16 cellular contexts compared by ENCODE assay signal in the genomic region with DNA sequence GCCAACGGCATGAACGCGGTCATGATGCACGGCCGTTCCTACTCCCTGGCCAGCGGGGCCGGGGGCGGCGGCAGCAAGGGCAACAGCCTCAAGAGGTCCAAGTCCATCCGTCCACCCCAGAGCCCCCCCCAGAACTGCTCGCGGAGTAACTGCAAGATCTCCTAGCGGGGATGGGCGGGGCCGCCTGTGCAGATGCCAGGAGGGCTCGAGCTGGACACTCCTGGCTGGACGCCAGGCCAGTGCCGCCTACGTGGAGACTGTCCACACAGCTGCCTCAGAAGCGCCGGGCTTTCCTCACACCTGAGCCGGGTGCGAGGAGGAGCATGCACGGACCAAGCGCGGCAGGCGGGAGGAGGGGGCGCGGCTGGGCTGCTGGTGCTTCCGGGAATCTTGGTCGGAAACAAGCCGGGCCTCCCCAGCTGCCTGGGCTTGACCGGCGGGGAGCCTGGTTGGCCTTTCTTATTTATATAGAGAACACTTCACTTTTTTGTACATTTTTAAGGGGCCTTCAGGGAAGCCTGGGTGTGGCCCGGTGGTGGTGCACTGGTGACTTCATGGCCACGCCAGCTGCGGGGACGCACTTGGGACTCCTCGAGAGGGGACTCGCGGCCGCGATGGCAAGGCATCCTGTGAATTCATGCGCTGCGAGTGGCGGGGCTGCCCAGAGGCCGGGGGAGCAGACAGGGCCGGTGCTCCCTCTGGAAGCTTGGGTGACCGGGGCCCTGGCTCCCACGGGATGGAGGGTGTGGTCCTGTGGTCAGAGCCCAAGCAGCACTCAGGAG. TPM values are rescaled to one million over a fixed set of nuclear protein-coding genes. Genes with fewer than 3 reads are reported as not detected.
DNase-seq lines count a peak whose midpoint lies in the region; ATAC-seq and TF ChIP-seq lines count a peak whose summit lies in the region.
"Had no signal": no experiment of that assay in that cellular context is flagged by ENCODE, and none has a peak within 500 bp of the region (broad histone marks: within the 10 kb centered on the region; RNA-seq: fewer than 3 reads in every experiment).

No MANE protein-coding gene starts in this region.

- no peak overlapping the region for H3K4me3 Mint-ChIP-seq in CD14-positive monocyte
- H3K4me3 Mint-ChIP-seq: activated CD4-positive, alpha-beta memory T cell treated with anti-CD3 and anti-CD28 coated beads, Interleukin-2, amount 10 ng/mL, durations not matched to agents 7 days and 5 days; T-helper 1 cell treated with Interleukin-12 subunit alpha and Interleukin-12 subunit beta and Interleukin-4 antibody, amounts not matched to agents 30 μg/mL and 1 μg/mL, for 36 hours had no signal

- H2AK5ac ChIP-seq in mesendoderm (ENCODE audit: low read length), result no peak overlapping the region

- TF ChIP-seq POLR2A in ovary (IDR thresholded peaks at IDR 0.05), result no peak

- H3K23ac ChIP-seq in mesendoderm (ENCODE audit: low read length), result no peak overlapping the region

- H3K9me3 ChIP-seq in MG63, result no peaks in the 10 kb centered on the region
- no peaks in the 10 kb centered on the region for H3K9me3 ChIP-seq in fibroblast of lung (ENCODE audit: control insufficient read depth, insufficient read depth, low read depth, low read length)
- H3K9me3 ChIP-seq in ovary, result no peaks in the 10 kb centered on the region
- H3K9me3 ChIP-seq: BLaER1 treated with 17β-estradiol and CSF1 and Interleukin-3, amounts not matched to agents 10 nM and 100 nM had no signal

- no peak for ATAC-seq in HG03039 (IDR thresholded peaks at IDR 0.05; ENCODE audit: unreplicated experiment)

- no peak overlapping the region for H4K5ac ChIP-seq in mesendoderm (ENCODE audit: low read length)

- H4K20me1 ChIP-seq in fibroblast of lung (ENCODE audit: control insufficient read depth, extremely low read depth, insufficient read depth, low read length), result no peaks in the 10 kb centered on the region

- H3K79me2 ChIP-seq in fibroblast of lung (ENCODE audit: control insufficient read depth, insufficient read depth, low read length) (no peaks in the 10 kb centered on the region), mesendoderm (ENCODE audit: control insufficient read depth, insufficient read depth, low read length) (no peaks in the 10 kb centered on the region)

- H3K4me2 ChIP-seq in fibroblast of lung (ENCODE audit: extremely low read depth, insufficient read depth, low read length) (no peak overlapping the region), mesendoderm (ENCODE audit: low read length) (no peak overlapping the region)

- intact Hi-C loops in CD14-positive monocyte (cut with micrococcal nuclease) (no loop called here), ovary (cut with DNase I) (loop anchor here in 1 of 4 donors (5.0 kb wide), 1 partner anchor 35 kb away; the partner anchor contains the start of gene RAB40C)

- H3K18ac ChIP-seq in mesendoderm (ENCODE audit: low read length), result no peak overlapping the region

- peaks cover 2 to 12% (median 5%) of the 10 kb centered on the region in 3 donors for H3K27me3 Mint-ChIP-seq in CD14-positive monocyte (ENCODE audit: low read depth in 3 of 3)
- H3K27me3 Mint-ChIP-seq: activated CD4-positive, alpha-beta memory T cell treated with anti-CD3 and anti-CD28 coated beads, Interleukin-2, amount 10 ng/mL, durations not matched to agents 7 days and 5 days had no signal

- no peaks in the 10 kb centered on the region for H3K9me3 Mint-ChIP-seq in CD14-positive monocyte
- H3K9me3 Mint-ChIP-seq: activated CD4-positive, alpha-beta memory T cell treated with anti-CD3 and anti-CD28 coated beads, Interleukin-2, amount 10 ng/mL, durations not matched to agents 7 days and 5 days; activated naive CD4-positive, alpha-beta T cell treated with anti-CD3 and anti-CD28 coated beads, Interleukin-2, amount 50 U/mL, for 72 hours; T-helper 1 cell treated with Interleukin-12 subunit alpha and Interleukin-12 subunit beta and Interleukin-4 antibody, amounts not matched to agents 30 μg/mL and 1 μg/mL, for 36 hours had no signal

- 82 to 86% (median 83%) methylated on average over 50 of the region's 50 CpGs for WGBS in ovary, 3 donors
- no CpG with 5 or more reads among the region's 50 CpGs for WGBS in mesendoderm (ENCODE audit: extremely low coverage, insufficient coverage, low lambda C conversion rate)

- H3K4me3 ChIP-seq in MG63 (no peak overlapping the region), fibroblast of lung (replicated peaks in 1 of 4; ENCODE audit: control extremely low read depth in 1 of 4, insufficient read depth in 1 of 4, low read depth in 3 of 4, low read length in 4 of 4) (no peak overlapping the region), ovary (no peak overlapping the region), mesendoderm (ENCODE audit: low read length) (no peak overlapping the region)
- H3K4me3 ChIP-seq: BLaER1 treated with 17β-estradiol and CSF1 and Interleukin-3, amounts not matched to agents 10 nM and 100 nM had no signal

- H3K9ac ChIP-seq in fibroblast of lung (ENCODE audit: insufficient read depth, low read length) (no peak overlapping the region), mesendoderm (ENCODE audit: low read length) (no peak overlapping the region)
- H3K9ac ChIP-seq: BLaER1 treated with 17β-estradiol and CSF1 and Interleukin-3, amounts not matched to agents 10 nM and 100 nM had no signal

- H3K36me3 ChIP-seq in MG63 (peaks cover 24% of the 10 kb centered on the region), fibroblast of lung (ENCODE audit: control insufficient read depth, insufficient read depth, low read length) (peaks cover 9% of the 10 kb centered on the region), ovary (no peaks in the 10 kb centered on the region), mesendoderm (ENCODE audit: control insufficient read depth, insufficient read depth, low read length) (no peaks in the 10 kb centered on the region)

- H2BK120ac ChIP-seq in mesendoderm (ENCODE audit: low read depth, low read length), result no peak overlapping the region

- TF ChIP-seq EP300 in ovary (IDR thresholded peaks at IDR 0.05), result no peak

- no peak overlapping the region for H2BK15ac ChIP-seq in mesendoderm (replicated peaks; ENCODE audit: low read depth)

- peaks cover 31 to 56% of the 10 kb centered on the region in 2 donors for H3K36me3 Mint-ChIP-seq in CD14-positive monocyte
- H3K36me3 Mint-ChIP-seq: activated naive CD4-positive, alpha-beta T cell treated with anti-CD3 and anti-CD28 coated beads, Interleukin-2, amount 50 U/mL, for 72 hours had no signal

- H3K56ac ChIP-seq in mesendoderm (ENCODE audit: low read length), result no peak overlapping the region

- H3K4me1 ChIP-seq in fibroblast of lung (ENCODE audit: control insufficient read depth, extremely low read depth, insufficient read depth, low read length), result peaks cover 2% of the 10 kb centered on the region
- peaks cover 16% of the 10 kb centered on the region for H3K4me1 ChIP-seq in ovary (ENCODE audit: insufficient read depth)
- peaks cover 6% of the 10 kb centered on the region for H3K4me1 ChIP-seq in mesendoderm (ENCODE audit: control insufficient read depth, low read depth, low read length)

- H3K27me3 ChIP-seq in MG63, result no peaks in the 10 kb centered on the region
- no peaks in the 10 kb centered on the region for H3K27me3 ChIP-seq in fibroblast of lung (ENCODE audit: control insufficient read depth, insufficient read depth, low read length)
- H3K27me3 ChIP-seq in ovary, result no peaks in the 10 kb centered on the region
- H3K27me3 ChIP-seq in mesendoderm (ENCODE audit: insufficient read depth, low read length, poor library complexity), result no peaks in the 10 kb centered on the region
- H3K27me3 ChIP-seq: BLaER1 treated with 17β-estradiol and CSF1 and Interleukin-3, amounts not matched to agents 10 nM and 100 nM had no signal

- no peak overlapping the region for H4K8ac ChIP-seq in mesendoderm (ENCODE audit: low read depth, low read length)

- H3K79me1 ChIP-seq in mesendoderm (ENCODE audit: low read length), result no peaks in the 10 kb centered on the region

- H2BK5ac ChIP-seq in mesendoderm (ENCODE audit: low read length), result no peak overlapping the region

- H3K4ac ChIP-seq in mesendoderm (ENCODE audit: low read depth, low read length), result no peak overlapping the region

- peak overlapping the region in 2 of 7 donors; percentile 13 to 54 for H3K27ac Mint-ChIP-seq in CD14-positive monocyte
- H3K27ac Mint-ChIP-seq: activated CD4-positive, alpha-beta memory T cell treated with anti-CD3 and anti-CD28 coated beads, Interleukin-2, amount 10 ng/mL, durations not matched to agents 7 days and 5 days; T-helper 1 cell treated with Interleukin-12 subunit alpha and Interleukin-12 subunit beta and Interleukin-4 antibody, amounts not matched to agents 30 μg/mL and 1 μg/mL, for 36 hours had no signal

- DNase-seq in CD14-positive monocyte (ENCODE audit: low spot score), result peak; percentile 43
- DNase-seq in MG63, result peak; percentile 53
- peak in 1 of 2 donors; percentile 54 for DNase-seq in fibroblast of lung (ENCODE audit: low read depth in 2 of 2)
- DNase-seq in ovary, result peak; percentile 46 to 70 (median 61)
- no peak for DNase-seq in KG1 (lab: John Stamatoyannopoulos, UW)
- no peak for DNase-seq in SK-N-DZ (ENCODE audit: low spot score)
- DNase-seq in mesendoderm, result no peak
- DNase-seq: activated CD4-positive, alpha-beta memory T cell treated with anti-CD3 and anti-CD28 coated beads, Interleukin-2, amount 10 ng/mL, durations not matched to agents 7 days and 5 days; hippocampal formation; MM.1S; NK-92 treated with Interleukin-12 subunit alpha and Interleukin-12 subunit beta, amount 100 ng/mL, for 24 hours; stimulated activated naive CD4-positive, alpha-beta T cell had no signal

- H3K4me1 Mint-ChIP-seq in CD14-positive monocyte, result peaks cover 2% of the 10 kb centered on the region
- H3K4me1 Mint-ChIP-seq: activated CD4-positive, alpha-beta memory T cell treated with anti-CD3 and anti-CD28 coated beads, Interleukin-2, amount 10 ng/mL, durations not matched to agents 7 days and 5 days had no signal

- H2AFZ ChIP-seq in fibroblast of lung (ENCODE audit: low read length), result no peak overlapping the region

- H3K27ac ChIP-seq in fibroblast of lung (ENCODE audit: insufficient read depth, low read length) (peak overlapping the region; percentile 34), ovary (no peak overlapping the region), mesendoderm (ENCODE audit: low read depth, low read length) (no peak overlapping the region)
- H3K27ac ChIP-seq: BLaER1 treated with 17β-estradiol and CSF1 and Interleukin-3, amounts not matched to agents 10 nM and 100 nM had no signal

- TF ChIP-seq CTCF in CD14-positive monocyte (IDR thresholded peaks at IDR 0.05) (no peak), fibroblast of lung (conservative IDR thresholded peaks at IDR 0.05 in 1 of 2, IDR thresholded peaks at IDR 0.05 in 1 of 2; ENCODE audit: low read depth in 1 of 2, low read length in 2 of 2) (no peak), ovary (IDR thresholded peaks at IDR 0.05) (no peak)

RNA-seq across cellular contexts. Expression of gene WFIKKN1, which starts 3.1 kb away (rescaled TPM):
- polyA plus RNA-seq in CD14-positive monocyte, result not detected
- not detected in 2 replicates for total RNA-seq in MG63 (2014; rRNA removed; shearing (Covaris generic); ENCODE audit: low replicate concordance)
- total RNA-seq in fibroblast of lung, result under 0.01 and 0.17 TPM in 2 replicates
- polyA plus RNA-seq in fibroblast of lung, result not detected in 2 replicates
- polyA plus RNA-seq in fibroblast of lung (2012), result 0.07 TPM in 1 of 2 replicates, not detected in the other
- polyA minus RNA-seq in fibroblast of lung (ENCODE audit: low replicate concordance), result not detected in 2 replicates
- total RNA-seq in ovary, result 1 to 10 TPM in 5 of 7 donors, under 1 TPM in 2; 0.57 to 2.6 (median 1.3) TPM
- polyA plus RNA-seq in ovary, result under 1 TPM; 0.10 to 0.59 TPM
- 4.0 and 5.7 TPM in 2 replicates for polyA plus RNA-seq in SK-N-DZ (2014; cell fraction: cytosol; rRNA removed)
- 5.5 and 7.7 TPM in 2 replicates for polyA plus RNA-seq in SK-N-DZ (2014; cell fraction: nucleus; rRNA removed)
- polyA plus RNA-seq in mesendoderm (2013, experiment 1 of 2), result 1.7 TPM
- polyA plus RNA-seq in mesendoderm (2013, experiment 2 of 2), result 1.7 TPM

RNA-seq across cellular contexts. Expression of gene METTL26, which starts 8.5 kb away (rescaled TPM):
- polyA plus RNA-seq in CD14-positive monocyte (10 to 100 TPM; 57.1 to 80.9 TPM), fibroblast of lung (39.2 and 49.7 TPM in 2 replicates), ovary (100 to 1,000 TPM in 1 of 2 donors, 10 to 100 TPM in 1; 12.2 to 113 TPM)
- 145 and 183 TPM in 2 replicates for total RNA-seq in MG63 (2014; rRNA removed; shearing (Covaris generic); ENCODE audit: low replicate concordance)
- total RNA-seq in fibroblast of lung (71.7 and 75.2 TPM in 2 replicates), ovary (100 to 1,000 TPM in 2 of 7 donors, 10 to 100 TPM in 5; 61.8 to 139 (median 75.9) TPM)
- polyA plus RNA-seq in fibroblast of lung (2012), result 84.9 and 119 TPM in 2 replicates
- 47.6 and 53.0 TPM in 2 replicates for polyA minus RNA-seq in fibroblast of lung (ENCODE audit: low replicate concordance)
- polyA plus RNA-seq in SK-N-DZ (2014; cell fraction: cytosol; rRNA removed), result 188 and 252 TPM in 2 replicates
- 300 and 428 TPM in 2 replicates for polyA plus RNA-seq in SK-N-DZ (2014; cell fraction: nucleus; rRNA removed)
- polyA plus RNA-seq in mesendoderm (2013, experiment 1 of 2), result 75.3 TPM
- 76.8 TPM for polyA plus RNA-seq in mesendoderm (2013, experiment 2 of 2)

RNA-seq across cellular contexts. Expression of gene MCRIP2, which starts 14.0 kb away (rescaled TPM):
- 10 to 100 TPM; 42.1 to 65.6 TPM for polyA plus RNA-seq in CD14-positive monocyte
- total RNA-seq in MG63 (2014; rRNA removed; shearing (Covaris generic); ENCODE audit: low replicate concordance), result 22.2 and 50.3 TPM in 2 replicates
- 18.0 and 21.8 TPM in 2 replicates for total RNA-seq in fibroblast of lung
- 2.8 and 3.4 TPM in 2 replicates for polyA plus RNA-seq in fibroblast of lung
- 10.8 and 13.0 TPM in 2 replicates for polyA plus RNA-seq in fibroblast of lung (2012)
- 1.9 and 2.9 TPM in 2 replicates for polyA minus RNA-seq in fibroblast of lung (ENCODE audit: low replicate concordance)
- total RNA-seq in ovary, result 10 to 100 TPM; 21.5 to 42.3 (median 31.3) TPM
- polyA plus RNA-seq in ovary, result 10 to 100 TPM in 1 of 2 donors, under 1 TPM in 1; 0.98 to 22.9 TPM
- polyA plus RNA-seq in SK-N-DZ (2014; cell fraction: cytosol; rRNA removed), result 54.8 and 62.9 TPM in 2 replicates
- polyA plus RNA-seq in SK-N-DZ (2014; cell fraction: nucleus; rRNA removed), result 97.2 and 119 TPM in 2 replicates
- 18.4 TPM for polyA plus RNA-seq in mesendoderm (2013, experiment 1 of 2)
- polyA plus RNA-seq in mesendoderm (2013, experiment 2 of 2), result 18.9 TPM

RNA-seq across cellular contexts. Expression of gene WDR90, which starts 21.5 kb away (rescaled TPM):
- 1 to 10 TPM in 1 of 2 donors, under 1 TPM in 1; 0.13 to 1.1 TPM for polyA plus RNA-seq in CD14-positive monocyte
- total RNA-seq in MG63 (2014; rRNA removed; shearing (Covaris generic); ENCODE audit: low replicate concordance), result 6.0 and 17.3 TPM in 2 replicates
- 4.6 and 4.8 TPM in 2 replicates for total RNA-seq in fibroblast of lung
- polyA plus RNA-seq in fibroblast of lung, result 2.9 and 4.4 TPM in 2 replicates
- 8.1 and 9.7 TPM in 2 replicates for polyA plus RNA-seq in fibroblast of lung (2012)
- 3.3 and 8.7 TPM in 2 replicates for polyA minus RNA-seq in fibroblast of lung (ENCODE audit: low replicate concordance)
- 10 to 100 TPM; 22.4 to 58.2 (median 45.1) TPM for total RNA-seq in ovary
- polyA plus RNA-seq in ovary, result 10 to 100 TPM in 1 of 2 donors, 1 to 10 TPM in 1; 1.4 to 34.9 TPM
- 19.0 and 29.7 TPM in 2 replicates for polyA plus RNA-seq in SK-N-DZ (2014; cell fraction: cytosol; rRNA removed)
- 281 and 437 TPM in 2 replicates for polyA plus RNA-seq in SK-N-DZ (2014; cell fraction: nucleus; rRNA removed)
- polyA plus RNA-seq in mesendoderm (2013, experiment 1 of 2), result 17.0 TPM
- 19.7 TPM for polyA plus RNA-seq in mesendoderm (2013, experiment 2 of 2)

RNA-seq across cellular contexts. Expression of gene RAB40C, which starts 37.8 kb away (rescaled TPM):
- 10 to 100 TPM; 10.0 to 10.9 TPM for polyA plus RNA-seq in CD14-positive monocyte
- 12.4 and 20.8 TPM in 2 replicates for total RNA-seq in MG63 (2014; rRNA removed; shearing (Covaris generic); ENCODE audit: low replicate concordance)
- 9.8 and 11.6 TPM in 2 replicates for total RNA-seq in fibroblast of lung
- polyA plus RNA-seq in fibroblast of lung, result 3.2 and 3.7 TPM in 2 replicates
- 8.3 and 10.1 TPM in 2 replicates for polyA plus RNA-seq in fibroblast of lung (2012)
- 6.1 and 9.7 TPM in 2 replicates for polyA minus RNA-seq in fibroblast of lung (ENCODE audit: low replicate concordance)
- total RNA-seq in ovary, result 10 to 100 TPM; 11.7 to 24.1 (median 21.4) TPM
- polyA plus RNA-seq in ovary, result 10 to 100 TPM in 1 of 2 donors, 1 to 10 TPM in 1; 1.9 to 21.0 TPM
- 23.8 and 35.5 TPM in 2 replicates for polyA plus RNA-seq in SK-N-DZ (2014; cell fraction: cytosol; rRNA removed)
- polyA plus RNA-seq in SK-N-DZ (2014; cell fraction: nucleus; rRNA removed), result 41.2 and 43.2 TPM in 2 replicates
- polyA plus RNA-seq in mesendoderm (2013, experiment 1 of 2), result 10.0 TPM
- 9.8 TPM for polyA plus RNA-seq in mesendoderm (2013, experiment 2 of 2)

Comparison
In these comparisons a context has a peak if more than half of its experiments do, and no peak if none do; other contexts are left out.
1. DNase-seq: peak in CD14-positive monocyte (single experiment), MG63 (single experiment) and ovary (5 of 5); none in KG1 (single experiment), SK-N-DZ (single experiment) and mesendoderm (single experiment).